ENCODE assay signal across 23 cellular contexts in genomic region chr12:54056110-54056509, GRCh38. TPM values are rescaled to one million over a fixed set of nuclear protein-coding genes. Genes with fewer than 3 reads are reported as not detected.
DNase-seq lines count a peak whose midpoint lies in the region; ATAC-seq, FAIRE-seq and TF ChIP-seq lines count a peak whose summit lies in the region.
"Had no signal": no experiment of that assay in that cellular context is flagged by ENCODE, and none has a peak within 500 bp of the region (broad histone marks: within the 10 kb centered on the region; RNA-seq: fewer than 3 reads in every experiment).

No MANE protein-coding gene starts in this region.

- DNase-seq in mammary epithelial cell (no peak), MCF 10A (ENCODE audit: unreplicated experiment) (no peak), GM19239 (ENCODE audit: insufficient read length, low spot score) (no peak)
- no peak for DNase-seq in activated CD4-positive, alpha-beta T cell treated with anti-CD3 and anti-CD28 coated beads, Interleukin-2, amount 50 U/mL, for 1 hour
- DNase-seq in activated CD4-positive, alpha-beta T cell treated with anti-CD3 and anti-CD28 coated beads, Interleukin-2, amount 10 ng/mL, durations not matched to agents 7 days and 5 days = no peak
- DNase-seq: 8988T; Calu3; CD4-positive, alpha-beta T cell; DMS53; H9; Kasumi-1; MM.1S; NCI-H1092; NCI-H1436 treated with DMSO at 0.1 percent for 48 hours; NCI-H2081; NK-92 treated with Interleukin-12 subunit alpha and Interleukin-12 subunit beta, amount 100 ng/mL, for 24 hours; OCI-M1; Right ventricle myocardium superior had no signal

- no peaks in the 10 kb centered on the region for H3K27me3 ChIP-seq in mammary epithelial cell (ENCODE audit: insufficient read depth, low read length)

- no peaks in the 10 kb centered on the region for H3K36me3 ChIP-seq in mammary epithelial cell (ENCODE audit: insufficient read depth, low read length)

- no peak overlapping the region for H3K27ac Mint-ChIP-seq in MCF 10A (ENCODE audit: low read depth, unreplicated experiment)
- peak overlapping the region in 1 of 5 experiments; percentile 1 for H3K27ac Mint-ChIP-seq in brain
- H3K27ac Mint-ChIP-seq in nephron = peak overlapping the region; percentile 4 to 82 (median 50)
- no peak overlapping the region for H3K27ac Mint-ChIP-seq in activated CD4-positive, alpha-beta T cell treated with anti-CD3 and anti-CD28 coated beads, Interleukin-2, amount 10 ng/mL, durations not matched to agents 7 days and 5 days
- H3K27ac Mint-ChIP-seq: CD4-positive, alpha-beta T cell; H9 had no signal

- no TSS peak for BruUV-seq in mammary epithelial cell (replicated peaks; lab: Mats Ljungman, UMichigan)
- no TSS peak for BruUV-seq in MCF 10A (replicated peaks; lab: Mats Ljungman, UMichigan)

- H3K4me3 ChIP-seq in mammary epithelial cell (replicated peaks in 1 of 3; ENCODE audit: insufficient read depth in 1 of 3, low read depth in 2 of 3, low read length in 3 of 3) = no peak overlapping the region

- no peak overlapping the region for H3K27ac ChIP-seq in mammary epithelial cell (ENCODE audit: insufficient read depth, low read depth, low read length)
- H3K27ac ChIP-seq: HL-60 had no signal

- H4K20me1 ChIP-seq in mammary epithelial cell (ENCODE audit: insufficient read depth, low read length) = no peaks in the 10 kb centered on the region

- no peak for FAIRE-seq in GM19239 (lab: Jason Lieb, UNC)

- no peak overlapping the region for H2AFZ ChIP-seq in mammary epithelial cell (ENCODE audit: low read depth, low read length)

- CTCF ChIA-PET in mammary epithelial cell (lab: Charles Lee; ENCODE audit: low non-redundant PET) = no interaction called here
- CTCF ChIA-PET in MCF 10A (lab: Yijun Ruan, JAX) = interaction anchor here (0.6 to 1.0 kb wide), 3 partner anchors 24 to 146 kb away, joined by 3 to 4 read pairs (median 3); no protein-coding TSS in a partner anchor
- CTCF ChIA-PET in activated CD4-positive, alpha-beta T cell treated with anti-CD3 and anti-CD28 coated beads, Interleukin-2, amount 10 ng/mL, durations not matched to agents 7 days and 5 days (lab: Charles Lee) = interaction anchor here (1.0 to 4.7 kb wide), 3 partner anchors 24 to 145 kb away, joined by 3 to 25 read pairs (median 4); partner anchors contain the start of gene HOXC5

- intact Hi-C loops in mammary epithelial cell (cut with micrococcal nuclease) = no loop called here
- intact Hi-C loops in MCF 10A (cut with micrococcal nuclease) = no loop called here

- TF ChIP-seq CTCF in mammary epithelial cell (conservative IDR thresholded peaks at IDR 0.05 in 1 of 2, IDR thresholded peaks at IDR 0.05 in 1 of 2; ENCODE audit: extremely low read depth in 1 of 2, insufficient read depth in 1 of 2, low read depth in 1 of 2, low read length in 2 of 2) (no peak), MCF 10A (IDR thresholded peaks at IDR 0.05; ENCODE audit: unreplicated experiment) (no peak), brain (conservative IDR thresholded peaks at IDR 0.05) (no peak), nephron (IDR thresholded peaks at IDR 0.05; ENCODE audit: unreplicated experiment in 3 of 3) (no peak)

- H3K9me3 ChIP-seq in mammary epithelial cell (replicated peaks; ENCODE audit: insufficient read depth, low read length) = no peaks in the 10 kb centered on the region

- no peak for ATAC-seq in HG02840 (IDR thresholded peaks at IDR 0.05; ENCODE audit: low FRiP score, unreplicated experiment)

- H3K9me3 Mint-ChIP-seq in MCF 10A (ENCODE audit: unreplicated experiment) (no peaks in the 10 kb centered on the region), brain (no peaks in the 10 kb centered on the region), nephron (no peaks in the 10 kb centered on the region)
- no peaks in the 10 kb centered on the region for H3K9me3 Mint-ChIP-seq in activated CD4-positive, alpha-beta T cell treated with anti-CD3 and anti-CD28 coated beads, Interleukin-2, amount 10 ng/mL, durations not matched to agents 7 days and 5 days
- H3K9me3 Mint-ChIP-seq: CD4-positive, alpha-beta T cell had no signal

- peaks cover 29% of the 10 kb centered on the region for H3K4me1 ChIP-seq in mammary epithelial cell (ENCODE audit: insufficient read depth, low read length)

- H3K4me1 Mint-ChIP-seq in MCF 10A (ENCODE audit: insufficient read depth, unreplicated experiment) = peaks cover 10% of the 10 kb centered on the region
- peaks cover 23% of the 10 kb centered on the region for H3K4me1 Mint-ChIP-seq in brain
- H3K4me1 Mint-ChIP-seq in nephron = peaks cover 88% of the 10 kb centered on the region
- H3K4me1 Mint-ChIP-seq in activated CD4-positive, alpha-beta T cell treated with anti-CD3 and anti-CD28 coated beads, Interleukin-2, amount 10 ng/mL, durations not matched to agents 7 days and 5 days = peaks cover 16% of the 10 kb centered on the region

- H3K79me2 ChIP-seq in mammary epithelial cell (ENCODE audit: insufficient read depth, low read length) = peaks cover 13% of the 10 kb centered on the region

- H3K27me3 Mint-ChIP-seq in MCF 10A (ENCODE audit: insufficient read depth, unreplicated experiment) (no peaks in the 10 kb centered on the region), brain (peaks cover 100% of the 10 kb centered on the region), nephron (ENCODE audit: low read depth) (peaks cover 18% of the 10 kb centered on the region)
- peaks cover 92% of the 10 kb centered on the region for H3K27me3 Mint-ChIP-seq in activated CD4-positive, alpha-beta T cell treated with anti-CD3 and anti-CD28 coated beads, Interleukin-2, amount 10 ng/mL, durations not matched to agents 7 days and 5 days

- no peak overlapping the region for H3K4me3 Mint-ChIP-seq in MCF 10A (ENCODE audit: unreplicated experiment)
- H3K4me3 Mint-ChIP-seq in brain = peak overlapping the region in 4 of 5 experiments; percentile 0 to 59 (median 32)
- H3K4me3 Mint-ChIP-seq in nephron = peak overlapping the region; percentile 43 to 68 (median 66)
- no peak overlapping the region for H3K4me3 Mint-ChIP-seq in activated CD4-positive, alpha-beta T cell treated with anti-CD3 and anti-CD28 coated beads, Interleukin-2, amount 10 ng/mL, durations not matched to agents 7 days and 5 days
- H3K4me3 Mint-ChIP-seq: CD4-positive, alpha-beta T cell; H9 had no signal

- in situ Hi-C loops in mammary epithelial cell (cut with MboI; ENCODE audit: low sequenced_read_pairs in 2 of 2) = no loop called here

- no peak overlapping the region for H3K9ac ChIP-seq in mammary epithelial cell (ENCODE audit: insufficient read depth, low read length)

- no peaks in the 10 kb centered on the region for H3K36me3 Mint-ChIP-seq in MCF 10A (ENCODE audit: insufficient read depth, unreplicated experiment)
- no peaks in the 10 kb centered on the region for H3K36me3 Mint-ChIP-seq in brain
- H3K36me3 Mint-ChIP-seq in nephron (ENCODE audit: low read depth) = peaks cover 25% of the 10 kb centered on the region
- peaks cover 3% of the 10 kb centered on the region for H3K36me3 Mint-ChIP-seq in activated CD4-positive, alpha-beta T cell treated with anti-CD3 and anti-CD28 coated beads, Interleukin-2, amount 10 ng/mL, durations not matched to agents 7 days and 5 days (ENCODE audit: low read depth)

- dilution Hi-C loops in mammary epithelial cell (cut with HindIII; ENCODE audit: low sequenced_read_pairs) = no loop called here

- H3K4me2 ChIP-seq in mammary epithelial cell (ENCODE audit: insufficient read depth, low read depth, low read length) = peak overlapping the region; percentile 63

- POLR2A ChIA-PET in MCF 10A (lab: Yijun Ruan, JAX) = no interaction called here
- POLR2A ChIA-PET in activated CD4-positive, alpha-beta T cell treated with anti-CD3 and anti-CD28 coated beads, Interleukin-2, amount 10 ng/mL, durations not matched to agents 7 days and 5 days (lab: Charles Lee) = no interaction called here

RNA-seq across cellular contexts. Expression of gene HOXC4, which starts 2.5 kb away (rescaled TPM):
- 10 to 100 TPM in 1 of 2 donors, under 1 TPM in 1; 0.83 to 11.9 TPM for total RNA-seq in mammary epithelial cell
- 2.4 TPM for polyA plus RNA-seq in mammary epithelial cell
- 4.0 TPM for polyA minus RNA-seq in mammary epithelial cell
- total RNA-seq in MCF 10A (2022) = 1.7 and 1.8 TPM in 2 replicates
- polyA plus RNA-seq in brain (ENCODE audit: insufficient read depth, low read depth, low replicate concordance) = not detected
- total RNA-seq in activated CD4-positive, alpha-beta T cell treated with anti-CD3 and anti-CD28 coated beads, Interleukin-2, amount 10 ng/mL, durations not matched to agents 7 days and 5 days = not detected
- total RNA-seq: CD4-positive, alpha-beta T cell; H9; Right ventricle myocardium superior had no signal

RNA-seq across cellular contexts. Expression of gene HOXC5, which starts 23.3 kb away (rescaled TPM):
- 1 to 10 TPM in 1 of 2 donors, under 1 TPM in 1; 0.67 to 1.4 TPM for total RNA-seq in mammary epithelial cell
- polyA plus RNA-seq in mammary epithelial cell = 0.80 TPM
- not detected for polyA minus RNA-seq in mammary epithelial cell
- total RNA-seq in MCF 10A (2022) = 0.74 TPM in 1 of 2 replicates, not detected in the other
- not detected for polyA plus RNA-seq in brain (ENCODE audit: insufficient read depth, low read depth, low replicate concordance)
- total RNA-seq in activated CD4-positive, alpha-beta T cell treated with anti-CD3 and anti-CD28 coated beads, Interleukin-2, amount 10 ng/mL, durations not matched to agents 7 days and 5 days = not detected
- total RNA-seq: Calu3; CD4-positive, alpha-beta T cell; H9; Right ventricle myocardium superior had no signal
- polyA plus RNA-seq: BJ had no signal

RNA-seq across cellular contexts. Expression of gene HOXC6, which starts 27.9 kb away (rescaled TPM):
- total RNA-seq in mammary epithelial cell (10 to 100 TPM in 1 of 2 donors, 1 to 10 TPM in 1; 1.7 to 10.9 TPM), MCF 10A (2022) (7.1 and 11.5 TPM in 2 replicates)
- polyA plus RNA-seq in mammary epithelial cell (4.2 TPM), brain (ENCODE audit: insufficient read depth, low read depth, low replicate concordance) (not detected)
- polyA minus RNA-seq in mammary epithelial cell = 0.57 TPM
- total RNA-seq in activated CD4-positive, alpha-beta T cell treated with anti-CD3 and anti-CD28 coated beads, Interleukin-2, amount 10 ng/mL, durations not matched to agents 7 days and 5 days = not detected
- total RNA-seq: CD4-positive, alpha-beta T cell; H9 had no signal

RNA-seq across cellular contexts. Expression of gene HOXC8, which starts 47.3 kb away (rescaled TPM):
- 1 to 10 TPM; 2.3 to 7.9 TPM for total RNA-seq in mammary epithelial cell
- polyA plus RNA-seq in mammary epithelial cell = 4.3 TPM
- 3.2 TPM for polyA minus RNA-seq in mammary epithelial cell
- 6.0 and 6.9 TPM in 2 replicates for total RNA-seq in MCF 10A (2022)
- polyA plus RNA-seq in brain (ENCODE audit: insufficient read depth, low read depth, low replicate concordance) = not detected
- total RNA-seq in activated CD4-positive, alpha-beta T cell treated with anti-CD3 and anti-CD28 coated beads, Interleukin-2, amount 10 ng/mL, durations not matched to agents 7 days and 5 days = not detected
- total RNA-seq: CD4-positive, alpha-beta T cell; H9; Right ventricle myocardium superior had no signal

RNA-seq across cellular contexts. Expression of gene HOXC9, which starts 56.1 kb away (rescaled TPM):
- total RNA-seq in mammary epithelial cell (1 to 10 TPM; 3.2 to 9.4 TPM), MCF 10A (2022) (5.2 and 6.0 TPM in 2 replicates)
- polyA plus RNA-seq in mammary epithelial cell (2.9 TPM), brain (ENCODE audit: insufficient read depth, low read depth, low replicate concordance) (not detected)
- 4.2 TPM for polyA minus RNA-seq in mammary epithelial cell
- total RNA-seq in activated CD4-positive, alpha-beta T cell treated with anti-CD3 and anti-CD28 coated beads, Interleukin-2, amount 10 ng/mL, durations not matched to agents 7 days and 5 days = not detected
- total RNA-seq: CD4-positive, alpha-beta T cell; H9; Right ventricle myocardium superior had no signal

Comparison
In these comparisons a context has a peak if more than half of its experiments do, and no peak if none do; other contexts are left out.
1. H3K27ac Mint-ChIP-seq: peak in nephron (3 of 3); none in MCF 10A (single experiment) and activated CD4-positive, alpha-beta T cell treated with anti-CD3 and anti-CD28 coated beads, Interleukin-2, amount 10 ng/mL, durations not matched to agents 7 days and 5 days (single experiment).
2. H3K4me3 Mint-ChIP-seq: peak in brain (4 of 5) and nephron (3 of 3); none in MCF 10A (single experiment) and activated CD4-positive, alpha-beta T cell treated with anti-CD3 and anti-CD28 coated beads, Interleukin-2, amount 10 ng/mL, durations not matched to agents 7 days and 5 days (single experiment).